11 cellular contexts compared by ENCODE assay signal in the genomic region with DNA sequence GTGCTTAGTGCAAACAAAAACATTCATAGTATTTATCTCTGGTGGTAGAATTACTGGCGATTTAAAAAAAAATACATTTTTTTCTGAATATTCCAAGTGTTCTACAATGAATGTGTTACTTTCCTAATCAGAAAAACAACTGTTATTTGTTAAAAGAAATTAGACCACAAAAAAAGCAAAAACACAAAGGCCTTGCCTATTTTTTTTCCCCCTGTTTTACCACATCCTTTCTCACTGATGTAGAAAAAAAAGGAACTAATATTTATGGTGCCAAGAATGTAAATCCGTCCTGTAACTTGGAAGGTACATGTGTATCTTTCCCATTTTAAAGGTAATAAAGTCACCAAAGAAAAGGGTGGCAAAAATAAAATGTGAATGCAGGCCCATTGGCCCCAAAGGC. TPM values are rescaled to one million over a fixed set of nuclear protein-coding genes. Genes with fewer than 3 reads are reported as not detected.
DNase-seq lines count a peak whose midpoint lies in the region; ATAC-seq lines count a peak whose summit lies in the region.
"Had no signal": no experiment of that assay in that cellular context is flagged by ENCODE, and none has a peak within 500 bp of the region (broad histone marks: within the 10 kb centered on the region; RNA-seq: fewer than 3 reads in every experiment).

No MANE protein-coding gene starts in this region.

- no peaks in the 10 kb centered on the region for H4K20me1 ChIP-seq in Karpas-422 (ENCODE audit: insufficient read depth, low read depth, low read length)

- ATAC-seq in naive B cell (ENCODE audit: low read depth in 2 of 2) (peak; percentile 20 to 39), GM21390 (IDR thresholded peaks at IDR 0.05; ENCODE audit: unreplicated experiment) (no peak)

- peak overlapping the region in 7 of 8 donors; percentile 47 to 80 (median 62) for H3K4me3 Mint-ChIP-seq in CD4-positive, alpha-beta memory T cell
- H3K4me3 Mint-ChIP-seq in activated CD4-positive, alpha-beta memory T cell treated with anti-CD3 and anti-CD28 coated beads for 36 hours = no peak overlapping the region
- H3K4me3 Mint-ChIP-seq in naive B cell = peak overlapping the region; percentile 44 to 92 (median 75)

- peak in 4 of 5 donors; percentile 53 to 63 (median 58) for DNase-seq in CD4-positive, alpha-beta memory T cell
- DNase-seq in Karpas-422 (peak; percentile 51), naive B cell (peak; percentile 56), foreskin melanocyte (no peak), SJCRH30 (no peak)
- DNase-seq in activated CD4-positive, alpha-beta memory T cell treated with anti-CD3 and anti-CD28 coated beads for 36 hours = no peak
- DNase-seq: activated gamma-delta T cell treated with Interleukin-2 at 50 U/mL for 16 hours, NCI-H1092 treated with DMSO at 0.1 percent for 48 hours, NCI-H510A, retina had no signal

- peaks cover 82% of the 10 kb centered on the region for H3K4me1 ChIP-seq in CD4-positive, alpha-beta memory T cell (ENCODE audit: insufficient read depth, low read length)
- peaks cover 50% of the 10 kb centered on the region for H3K4me1 ChIP-seq in Karpas-422 (ENCODE audit: low read length)
- H3K4me1 ChIP-seq in SJCRH30 = no peaks in the 10 kb centered on the region

- peaks cover 56 to 83% (median 71%) of the 10 kb centered on the region in 4 donors for H3K4me1 Mint-ChIP-seq in CD4-positive, alpha-beta memory T cell
- peaks cover 56% of the 10 kb centered on the region for H3K4me1 Mint-ChIP-seq in activated CD4-positive, alpha-beta memory T cell treated with anti-CD3 and anti-CD28 coated beads for 36 hours (ENCODE audit: low read depth)
- peaks cover 50 to 79% (median 55%) of the 10 kb centered on the region in 3 donors for H3K4me1 Mint-ChIP-seq in naive B cell

- CTCF ChIA-PET in CD4-positive, alpha-beta memory T cell (lab: Charles Lee; ENCODE audit: partially characterized antibody) = interaction anchor here (1.0 to 4.4 kb wide), 5 partner anchors 11 to 28 kb away, joined by 4 to 24 read pairs (median 5); a partner anchor contains a TSS
- CTCF ChIA-PET in activated CD4-positive, alpha-beta memory T cell treated with anti-CD3 and anti-CD28 coated beads for 36 hours (lab: Charles Lee) = interaction anchor here (0.7 to 1.2 kb wide), 2 partner anchors 12 to 110 kb away, joined by 3 to 6 read pairs; no protein-coding TSS in a partner anchor

- H3K9me2 ChIP-seq in Karpas-422 (replicated peaks; ENCODE audit: insufficient read depth, low read length) = no peaks in the 10 kb centered on the region

- peak overlapping the region; percentile 61 for H3K4me2 ChIP-seq in Karpas-422 (ENCODE audit: low read depth, low read length, poor library complexity, severe bottlenecking)

- no peaks in the 10 kb centered on the region for H3K36me3 ChIP-seq in CD4-positive, alpha-beta memory T cell (ENCODE audit: insufficient read depth, low read length)
- H3K36me3 ChIP-seq in Karpas-422 (ENCODE audit: insufficient read depth, low read length) (no peaks in the 10 kb centered on the region), SJCRH30 (no peaks in the 10 kb centered on the region)

- H3K9me3 ChIP-seq in CD4-positive, alpha-beta memory T cell (ENCODE audit: control insufficient read depth in 1 of 2, low read length in 2 of 2) = no peaks in the 10 kb centered on the region
- H3K9me3 ChIP-seq in Karpas-422 (ENCODE audit: low read length) (no peaks in the 10 kb centered on the region), SJCRH30 (replicated peaks) (no peaks in the 10 kb centered on the region)

- H3K9me3 Mint-ChIP-seq in CD4-positive, alpha-beta memory T cell = peaks cover 0 to 2% (median 0%) of the 10 kb centered on the region in 8 donors
- no peaks in the 10 kb centered on the region for H3K9me3 Mint-ChIP-seq in activated CD4-positive, alpha-beta memory T cell treated with anti-CD3 and anti-CD28 coated beads for 36 hours
- H3K9me3 Mint-ChIP-seq in naive B cell = no peaks in the 10 kb centered on the region

- no peaks in the 10 kb centered on the region for H3K79me2 ChIP-seq in Karpas-422 (ENCODE audit: low read length)

- H3K4me3 ChIP-seq in CD4-positive, alpha-beta memory T cell (ENCODE audit: low read length in 2 of 2) = no peak overlapping the region
- no peak overlapping the region for H3K4me3 ChIP-seq in Karpas-422 (ENCODE audit: low read length)
- no peak overlapping the region for H3K4me3 ChIP-seq in SJCRH30

- intact Hi-C loops in CD4-positive, alpha-beta memory T cell (cut with micrococcal nuclease) = loop anchor here (1.0 kb wide), 1 partner anchor 23 kb away; no protein-coding TSS in a partner anchor
- intact Hi-C loops in activated CD4-positive, alpha-beta memory T cell treated with anti-CD3 and anti-CD28 coated beads for 36 hours (cut with micrococcal nuclease) = no loop called here

- no peak overlapping the region for H2AFZ ChIP-seq in Karpas-422 (ENCODE audit: low read length)

- H3K27me3 ChIP-seq in CD4-positive, alpha-beta memory T cell (ENCODE audit: insufficient read depth, low read length) = no peaks in the 10 kb centered on the region
- H3K27me3 ChIP-seq in Karpas-422 (ENCODE audit: low read length) (no peaks in the 10 kb centered on the region; the same call in 1 of the 2 replicates), SJCRH30 (no peaks in the 10 kb centered on the region)

- POLR2A ChIA-PET in CD4-positive, alpha-beta memory T cell (lab: Charles Lee; ENCODE audit: partially characterized antibody) = interaction anchor here (0.9 to 9.7 kb wide), 8 partner anchors 12 to 151 kb away, joined by 3 to 268 read pairs (median 10); a partner anchor contains a TSS
- POLR2A ChIA-PET in activated CD4-positive, alpha-beta memory T cell treated with anti-CD3 and anti-CD28 coated beads for 36 hours (lab: Charles Lee) = interaction anchor here (0.8 kb wide), 1 partner anchor 28 kb away, joined by 3 read pairs; a partner anchor contains a TSS

- no peaks in the 10 kb centered on the region for H3K36me3 Mint-ChIP-seq in CD4-positive, alpha-beta memory T cell
- H3K36me3 Mint-ChIP-seq in activated CD4-positive, alpha-beta memory T cell treated with anti-CD3 and anti-CD28 coated beads for 36 hours = no peaks in the 10 kb centered on the region
- no peaks in the 10 kb centered on the region for H3K36me3 Mint-ChIP-seq in naive B cell

- peak overlapping the region; percentile 14 for H3K27ac ChIP-seq in CD4-positive, alpha-beta memory T cell (ENCODE audit: low read depth, low read length)
- H3K27ac ChIP-seq in Karpas-422 (ENCODE audit: low read length) = peak overlapping the region; percentile 46
- no peak overlapping the region for H3K27ac ChIP-seq in SJCRH30

- H3K9ac ChIP-seq in Karpas-422 (ENCODE audit: low read length) = no peak overlapping the region

- peak overlapping the region; percentile 78 to 99 (median 93) for H3K27ac Mint-ChIP-seq in CD4-positive, alpha-beta memory T cell
- peak overlapping the region; percentile 67 for H3K27ac Mint-ChIP-seq in activated CD4-positive, alpha-beta memory T cell treated with anti-CD3 and anti-CD28 coated beads for 36 hours
- peak overlapping the region in 5 of 6 donors; percentile 28 to 84 (median 64) for H3K27ac Mint-ChIP-seq in naive B cell

- H3K27me3 Mint-ChIP-seq in CD4-positive, alpha-beta memory T cell = no peaks in the 10 kb centered on the region
- no peaks in the 10 kb centered on the region for H3K27me3 Mint-ChIP-seq in activated CD4-positive, alpha-beta memory T cell treated with anti-CD3 and anti-CD28 coated beads for 36 hours
- peaks cover 0 to 2% (median 0%) of the 10 kb centered on the region in 3 donors for H3K27me3 Mint-ChIP-seq in naive B cell

RNA-seq across cellular contexts. Expression of a gene that starts 28.4 kb away (rescaled TPM):
- 100 to 1,000 TPM; 256 to 270 TPM for total RNA-seq in CD4-positive, alpha-beta memory T cell
- polyA plus RNA-seq in CD4-positive, alpha-beta memory T cell = 100 to 1,000 TPM; 223 to 336 TPM
- total RNA-seq in Karpas-422 (2014; rRNA removed; shearing (Covaris generic); ENCODE audit: low replicate concordance) = 0.15 and 0.43 TPM in 2 replicates
- total RNA-seq in activated CD4-positive, alpha-beta memory T cell treated with anti-CD3 and anti-CD28 coated beads for 36 hours = 10 to 100 TPM; 71.9 to 76.7 TPM
- polyA plus RNA-seq in naive B cell (ENCODE audit: low read depth in 6 of 6) = 10 to 100 TPM; 13.7 to 47.2 (median 21.6) TPM
- total RNA-seq in SJCRH30 (2014; rRNA removed; shearing (Covaris generic)) = 0.08 and 0.13 TPM in 2 replicates

Comparison
In these comparisons a context has a peak if more than half of its experiments do, and no peak if none do; other contexts are left out.
1. DNase-seq: peak in CD4-positive, alpha-beta memory T cell (4 of 5), Karpas-422 (single experiment) and naive B cell (single experiment); none in activated CD4-positive, alpha-beta memory T cell treated with anti-CD3 and anti-CD28 coated beads for 36 hours (single experiment), foreskin melanocyte (single experiment) and SJCRH30 (0 of 2).
2. RNA of a gene that starts 28.4 kb away (total RNA-seq): 256 to 270 TPM in CD4-positive, alpha-beta memory T cell and 71.9 to 76.7 TPM in activated CD4-positive, alpha-beta memory T cell treated with anti-CD3 and anti-CD28 coated beads for 36 hours; 0.15 to 0.43 TPM in Karpas-422 and 0.08 to 0.13 TPM in SJCRH30; every median in the first group is over 10 times any median in the second.
3. Peak in every context shown above with its lines, with median percentiles within 50 percentile points of each other: H3K27ac Mint-ChIP-seq.